8 cellular contexts compared by ENCODE assay signal in genomic region chr17:80859004-80859941, GRCh38.
A peak's percentile ranks its signal among the peaks of the same experiment; 100 is the strongest.
DNase-seq lines count a peak whose midpoint lies in the region; ATAC-seq lines count a peak whose summit lies in the region.

No MANE protein-coding gene starts in this region.

- H3K4me3 ChIP-seq in skeletal muscle cell (ENCODE audit: low read depth, low read length) = no peak overlapping the region

- no peak for ATAC-seq in activated T-helper 17 cell treated with anti-CD3 and anti-CD28 coated beads, Interleukin-2, amount 50 U/mL, for 72 hours (replicated peaks)
- ATAC-seq in HG02763 (IDR thresholded peaks at IDR 0.05; ENCODE audit: unreplicated experiment) = no peak

- DNase-seq in T-helper 2 cell treated with Interferon-gamma antibody and Interleukin-4, amounts not matched to agents 5 μg/mL and 100 μg/mL, for 36 hours (ENCODE audit: low spot score) = no peak
- DNase-seq in T-helper 2 cell (no peak), cardiac septum (ENCODE audit: low spot score) (peak; percentile 83), skeletal muscle cell (ENCODE audit: low read depth) (peak; percentile 89), iPS-NIHi11 (ENCODE audit: low spot score) (no peak)
- no peak for DNase-seq in stimulated activated CD4-positive, alpha-beta T cell treated with anti-CD3 and anti-CD28 coated beads, Interleukin-2, amount 100 ng/mL, for 24 hours

- H3K27me3 Mint-ChIP-seq in T-helper 2 cell treated with Interferon-gamma antibody and Interleukin-4, amounts not matched to agents 5 μg/mL and 100 μg/mL, for 36 hours (ENCODE audit: low read depth) = no peaks in the 10 kb centered on the region
- H3K27me3 Mint-ChIP-seq in activated T-helper 17 cell treated with anti-CD3 and anti-CD28 coated beads, Interleukin-2, amount 50 U/mL, for 72 hours = no peaks in the 10 kb centered on the region

- intact Hi-C loops in cardiac septum (cut with DNase I) = loop anchor here (5.0 kb wide), 1 partner anchor 98 kb away; no protein-coding TSS in a partner anchor

- peak overlapping the region; percentile 59 for H3K4me3 Mint-ChIP-seq in T-helper 2 cell treated with Interferon-gamma antibody and Interleukin-4, amounts not matched to agents 5 μg/mL and 100 μg/mL, for 36 hours
- H3K4me3 Mint-ChIP-seq in activated T-helper 17 cell treated with anti-CD3 and anti-CD28 coated beads, Interleukin-2, amount 50 U/mL, for 72 hours = peak overlapping the region; percentile 87

- peaks cover 72% of the 10 kb centered on the region for H3K4me1 Mint-ChIP-seq in T-helper 2 cell treated with Interferon-gamma antibody and Interleukin-4, amounts not matched to agents 5 μg/mL and 100 μg/mL, for 36 hours (ENCODE audit: low read depth)
- H3K4me1 Mint-ChIP-seq in activated T-helper 17 cell treated with anti-CD3 and anti-CD28 coated beads, Interleukin-2, amount 50 U/mL, for 72 hours = peaks cover 54% of the 10 kb centered on the region

- H3K27ac Mint-ChIP-seq in T-helper 2 cell treated with Interferon-gamma antibody and Interleukin-4, amounts not matched to agents 5 μg/mL and 100 μg/mL, for 36 hours = peak overlapping the region; percentile 98
- peak overlapping the region; percentile 99 for H3K27ac Mint-ChIP-seq in activated T-helper 17 cell treated with anti-CD3 and anti-CD28 coated beads, Interleukin-2, amount 50 U/mL, for 72 hours

- peaks cover 87% of the 10 kb centered on the region for H3K36me3 Mint-ChIP-seq in T-helper 2 cell treated with Interferon-gamma antibody and Interleukin-4, amounts not matched to agents 5 μg/mL and 100 μg/mL, for 36 hours (ENCODE audit: low read depth)
- H3K36me3 Mint-ChIP-seq in activated T-helper 17 cell treated with anti-CD3 and anti-CD28 coated beads, Interleukin-2, amount 50 U/mL, for 72 hours (ENCODE audit: low read depth) = peaks cover 92% of the 10 kb centered on the region

- H3K9me3 Mint-ChIP-seq in T-helper 2 cell treated with Interferon-gamma antibody and Interleukin-4, amounts not matched to agents 5 μg/mL and 100 μg/mL, for 36 hours = peaks cover 13% of the 10 kb centered on the region
- no peaks in the 10 kb centered on the region for H3K9me3 Mint-ChIP-seq in activated T-helper 17 cell treated with anti-CD3 and anti-CD28 coated beads, Interleukin-2, amount 50 U/mL, for 72 hours

Comparison
In these comparisons a context has a peak if more than half of its experiments do, and no peak if none do; other contexts are left out.
1. DNase-seq: peak in cardiac septum (single experiment) and skeletal muscle cell (single experiment); none in T-helper 2 cell treated with Interferon-gamma antibody and Interleukin-4, amounts not matched to agents 5 μg/mL and 100 μg/mL, for 36 hours (single experiment), T-helper 2 cell (0 of 5), stimulated activated CD4-positive, alpha-beta T cell treated with anti-CD3 and anti-CD28 coated beads, Interleukin-2, amount 100 ng/mL, for 24 hours (0 of 2) and iPS-NIHi11 (single experiment).